8 cellular contexts compared by ENCODE assay signal in the genomic region with DNA sequence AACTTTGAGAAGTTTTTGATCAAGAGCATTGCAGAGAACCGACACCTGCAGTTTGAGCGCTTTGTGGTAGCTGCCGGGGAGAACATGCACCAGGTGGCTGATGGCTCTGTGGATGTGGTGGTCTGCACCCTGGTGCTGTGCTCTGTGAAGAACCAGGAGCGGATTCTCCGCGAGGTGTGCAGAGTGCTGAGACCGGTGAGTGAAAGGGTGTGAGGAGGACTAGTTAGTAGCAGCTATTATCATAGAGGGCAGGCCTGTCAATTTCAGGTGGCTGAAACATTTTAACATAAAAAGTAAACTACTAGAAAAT. TPM values are rescaled to one million over a fixed set of nuclear protein-coding genes. Genes with fewer than 3 reads are reported as not detected.
DNase-seq lines count a peak whose midpoint lies in the region; ATAC-seq and TF ChIP-seq lines count a peak whose summit lies in the region.

No MANE protein-coding gene starts in this region.

- peak overlapping the region; percentile 68 for H3K27ac Mint-ChIP-seq in stimulated activated naive CD8-positive, alpha-beta T cell treated with anti-CD3 and anti-CD28 coated beads, Interleukin-15, Interleukin-2, amounts not matched to agents 100 ng/mL and 50 ng/mL, for 24 hours

- ATAC-seq in Right ventricle myocardium inferior (no peak), HG03095 (IDR thresholded peaks at IDR 0.05; ENCODE audit: unreplicated experiment) (no peak), HG02588 (IDR thresholded peaks at IDR 0.05; ENCODE audit: unreplicated experiment) (no peak)

- peak overlapping the region; percentile 76 for H3K4me3 Mint-ChIP-seq in stimulated activated naive CD8-positive, alpha-beta T cell treated with anti-CD3 and anti-CD28 coated beads, Interleukin-15, Interleukin-2, amounts not matched to agents 100 ng/mL and 50 ng/mL, for 24 hours

- peaks cover 46% of the 10 kb centered on the region for H3K4me1 ChIP-seq in cardiac muscle cell (ENCODE audit: low read depth)

- H3K9me3 Mint-ChIP-seq in stimulated activated naive CD8-positive, alpha-beta T cell treated with anti-CD3 and anti-CD28 coated beads, Interleukin-15, Interleukin-2, amounts not matched to agents 100 ng/mL and 50 ng/mL, for 24 hours: no peaks in the 10 kb centered on the region

- DNase-seq in cardiac muscle cell (ENCODE audit: low read depth in 1 of 2, low spot score in 1 of 2): no peak
- DNase-seq in Right ventricle myocardium inferior (ENCODE audit: missing footprints): no peak
- peak; percentile 68 for DNase-seq in islet precursor cell
- no peak for DNase-seq in NK-92 treated with Interleukin-12 subunit alpha and Interleukin-12 subunit beta, amount 100 ng/mL, for 24 hours (lab: John Stamatoyannopoulos, UW)

- peaks cover 3% of the 10 kb centered on the region for H3K36me3 Mint-ChIP-seq in stimulated activated naive CD8-positive, alpha-beta T cell treated with anti-CD3 and anti-CD28 coated beads, Interleukin-15, Interleukin-2, amounts not matched to agents 100 ng/mL and 50 ng/mL, for 24 hours (ENCODE audit: low read depth)

- no peaks in the 10 kb centered on the region for H3K36me3 ChIP-seq in cardiac muscle cell

- H3K27ac ChIP-seq in cardiac muscle cell: peak overlapping the region; percentile 93
- H3K27ac ChIP-seq in angular gyrus (ENCODE audit: low read depth, low read length): peak overlapping the region; percentile 87

- no peaks in the 10 kb centered on the region for H3K27me3 Mint-ChIP-seq in stimulated activated naive CD8-positive, alpha-beta T cell treated with anti-CD3 and anti-CD28 coated beads, Interleukin-15, Interleukin-2, amounts not matched to agents 100 ng/mL and 50 ng/mL, for 24 hours

- TF ChIP-seq CTCF in cardiac muscle cell (IDR thresholded peaks at IDR 0.05; ENCODE audit: low read depth, low read length): no peak

- H3K27me3 ChIP-seq in cardiac muscle cell: no peaks in the 10 kb centered on the region

- intact Hi-C loops in Right ventricle myocardium inferior (cut with DNase I): loop anchor here (2.0 kb wide), 2 partner anchors 62 to 160 kb away; partner anchors contain the start of gene ATF1

- peak overlapping the region; percentile 28 for H3K4me3 ChIP-seq in cardiac muscle cell

- H3K4me1 Mint-ChIP-seq in stimulated activated naive CD8-positive, alpha-beta T cell treated with anti-CD3 and anti-CD28 coated beads, Interleukin-15, Interleukin-2, amounts not matched to agents 100 ng/mL and 50 ng/mL, for 24 hours (ENCODE audit: low read depth): peaks cover 51% of the 10 kb centered on the region

- no peaks in the 10 kb centered on the region for H3K9me3 ChIP-seq in cardiac muscle cell (ENCODE audit: low read depth)

RNA-seq across cellular contexts. Expression of gene HIGD1C, which starts 27.0 kb away (rescaled TPM):
- total RNA-seq in cardiac muscle cell (not detected in 2 replicates), Right ventricle myocardium inferior (not detected)
- polyA plus RNA-seq in cardiac muscle cell: not detected in 2 replicates
